In genomic region chr2:188279093-188279445, GRCh38 we compare ENCODE assay signal across 1 cellular context.
TF ChIP-seq lines count a peak whose summit lies in the region.

No MANE protein-coding gene starts in this region.

TF ChIP-seq in GM23338, 12 proteins besides CTCF, POLR2A, EP300 and RAD21 (continued from another document):
- no peak for TF ChIP-seq JUNB (IDR thresholded peaks at IDR 0.05; ENCODE audit: unreplicated experiment)
- TF ChIP-seq CREB1 (CRISPR knock-in tag; IDR thresholded peaks at IDR 0.05; ENCODE audit: low read depth): no peak
- no peak for TF ChIP-seq STAT1 (IDR thresholded peaks at IDR 0.05; ENCODE audit: unreplicated experiment)
- TF ChIP-seq REST (IDR thresholded peaks at IDR 0.05; ENCODE audit: unreplicated experiment): no peak
- TF ChIP-seq EZH2 (IDR thresholded peaks at IDR 0.05; ENCODE audit: low read depth, unreplicated experiment): no peak
TF ChIP-seq in GM23338: peak in this region for 1.
